Comparison of ENCODE assay signal across 1 cellular context in genomic region chr20:22861231-22861980, GRCh38.
TF ChIP-seq lines count a peak whose summit lies in the region.

No MANE protein-coding gene starts in this region.

TF ChIP-seq in SK-N-SH, 30 proteins besides CTCF, POLR2A, EP300 and RAD21 (continued from another document):
- TF ChIP-seq ZBTB33 (IDR thresholded peaks at IDR 0.05; ENCODE audit: borderline replicate concordance, low read depth) (no peak), MXI1 (IDR thresholded peaks at IDR 0.05; ENCODE audit: low read depth, low read length) (no peak), JUND (IDR thresholded peaks at IDR 0.05) (no peak), IRF3 (IDR thresholded peaks at IDR 0.05; ENCODE audit: low read depth, low read length) (no peak), TCF12 (IDR thresholded peaks at IDR 0.05) (no peak)
